Comparison of ENCODE assay signal across 8 cellular contexts in the genomic region with DNA sequence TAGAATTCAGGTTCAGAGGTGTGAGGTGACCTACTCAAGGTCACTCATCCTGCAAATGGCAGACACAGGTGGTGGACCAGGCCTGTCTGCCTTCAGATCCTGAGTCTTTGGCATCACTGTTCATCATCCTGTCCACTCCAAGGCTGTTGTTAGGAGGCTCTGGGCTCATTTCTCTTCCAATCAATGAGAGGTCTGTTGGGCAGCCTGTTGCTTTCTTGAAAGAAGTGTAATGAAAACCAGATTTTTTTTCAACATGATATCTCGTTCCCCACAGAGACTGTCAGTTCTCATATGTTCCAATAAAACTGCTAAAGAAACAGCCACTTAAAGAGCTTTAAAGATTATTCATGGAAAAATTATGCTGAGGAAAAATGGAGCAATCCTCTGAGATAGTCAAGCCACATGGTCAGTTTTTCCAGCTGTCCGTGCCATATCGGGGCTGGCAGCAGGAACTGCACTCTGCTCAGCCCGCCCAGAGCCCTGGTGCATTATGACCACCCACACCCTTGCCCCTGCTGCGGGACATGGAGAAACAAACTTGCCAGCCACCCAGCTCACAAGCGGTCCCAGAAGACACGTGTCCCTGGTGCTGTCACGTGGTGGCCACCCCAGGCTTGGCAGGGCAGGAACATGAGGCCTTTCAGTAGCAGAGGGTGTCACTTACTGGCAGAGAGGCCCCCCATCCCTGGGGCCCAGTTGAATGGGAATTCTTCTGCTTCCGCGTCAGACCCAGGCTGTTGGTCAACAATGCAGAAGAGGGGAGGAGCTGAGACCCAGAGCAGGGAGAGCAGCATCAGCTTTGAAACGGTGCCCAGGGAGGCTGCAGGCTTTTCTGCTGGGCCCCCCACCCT.
DNase-seq lines count a peak whose midpoint lies in the region; ATAC-seq and TF ChIP-seq lines count a peak whose summit lies in the region.

No MANE protein-coding gene starts in this region.

- TF ChIP-seq CTCF in fibroblast of mammary gland (conservative IDR thresholded peaks at IDR 0.05; ENCODE audit: control insufficient read depth, insufficient read depth, low read depth, low read length) (no peak), thoracic aorta (IDR thresholded peaks at IDR 0.05) (no peak)
- TF ChIP-seq CTCF in activated CD8-positive, alpha-beta T cell treated with anti-CD3 and anti-CD28 coated beads for 36 hours (IDR thresholded peaks at IDR 0.05): no peak

- H3K27me3 ChIP-seq in SJSA1 (replicated peaks) (no peaks in the 10 kb centered on the region), mucosa of rectum (ENCODE audit: control insufficient read depth in 2 of 2, insufficient read depth in 2 of 2, low read length in 2 of 2) (no peaks in the 10 kb centered on the region), thoracic aorta (replicated peaks; ENCODE audit: insufficient read depth) (no peaks in the 10 kb centered on the region)

- POLR2A ChIA-PET in activated CD8-positive, alpha-beta T cell treated with anti-CD3 and anti-CD28 coated beads for 36 hours (lab: Charles Lee): no interaction called here

- no peak overlapping the region for H3K4me3 ChIP-seq in SJSA1
- no peak overlapping the region for H3K4me3 ChIP-seq in fibroblast of mammary gland (ENCODE audit: control insufficient read depth, low read depth, low read length)
- H3K4me3 ChIP-seq in mucosa of rectum (ENCODE audit: low read length in 2 of 2): no peak overlapping the region
- H3K4me3 ChIP-seq in thoracic aorta: no peak overlapping the region

- peak; percentile 65 for ATAC-seq in thoracic aorta (ENCODE audit: insufficient number of reproducible peaks, low FRiP score, low read depth)
- no peak for ATAC-seq in activated CD8-positive, alpha-beta T cell treated with anti-CD3 and anti-CD28 coated beads for 36 hours

- H3K36me3 ChIP-seq in SJSA1 (no peaks in the 10 kb centered on the region), mucosa of rectum (ENCODE audit: control insufficient read depth in 2 of 2, insufficient read depth in 2 of 2, low read length in 2 of 2) (no peaks in the 10 kb centered on the region), thoracic aorta (no peaks in the 10 kb centered on the region)

- intact Hi-C loops in activated CD8-positive, alpha-beta T cell treated with anti-CD3 and anti-CD28 coated beads for 36 hours (cut with micrococcal nuclease): no loop called here

- CTCF ChIA-PET in activated CD8-positive, alpha-beta T cell treated with anti-CD3 and anti-CD28 coated beads for 36 hours (lab: Charles Lee): interaction anchor here (1.5 kb wide), 1 partner anchor 246 kb away, joined by 4 read pairs; no protein-coding TSS in a partner anchor

- peaks cover 2% of the 10 kb centered on the region for H3K36me3 Mint-ChIP-seq in activated CD8-positive, alpha-beta T cell treated with anti-CD3 and anti-CD28 coated beads for 36 hours (ENCODE audit: low read depth)

- DNase-seq in SJSA1 (ENCODE audit: low read depth in 1 of 2, low spot score in 2 of 2) (peak; percentile 92 to 93), fibroblast of mammary gland (ENCODE audit: low read depth) (peak; percentile 96), thoracic aorta (ENCODE audit: low spot score) (peak; percentile 88), COLO829 (ENCODE audit: low spot score) (no peak)
- DNase-seq in activated CD8-positive, alpha-beta T cell treated with anti-CD3 and anti-CD28 coated beads for 36 hours: no peak
- no peak for DNase-seq in effector CD4-positive, alpha-beta T cell
- DNase-seq in activated CD8-positive, alpha-beta memory T cell treated with anti-CD3 and anti-CD28 coated beads, Interleukin-2, amount 50 U/mL, for 4 hours: no peak

- H3K27ac ChIP-seq in SJSA1 (peak overlapping the region; percentile 83), mucosa of rectum (ENCODE audit: low read depth in 2 of 2, low read length in 2 of 2) (peak overlapping the region; percentile 73 to 84), thoracic aorta (peak overlapping the region; percentile 94 to 98)

- no peak overlapping the region for H3K27ac Mint-ChIP-seq in activated CD8-positive, alpha-beta T cell treated with anti-CD3 and anti-CD28 coated beads for 36 hours

- no peaks in the 10 kb centered on the region for H3K27me3 Mint-ChIP-seq in activated CD8-positive, alpha-beta T cell treated with anti-CD3 and anti-CD28 coated beads for 36 hours

- no peaks in the 10 kb centered on the region for H3K9me3 ChIP-seq in SJSA1 (replicated peaks)
- no peaks in the 10 kb centered on the region for H3K9me3 ChIP-seq in mucosa of rectum (ENCODE audit: control insufficient read depth in 2 of 2, low read length in 2 of 2)
- H3K9me3 ChIP-seq in thoracic aorta: no peaks in the 10 kb centered on the region

- peaks cover 34% of the 10 kb centered on the region for H3K4me1 ChIP-seq in SJSA1 (replicated peaks)
- peaks cover 5 to 7% of the 10 kb centered on the region in 2 donors for H3K4me1 ChIP-seq in mucosa of rectum (ENCODE audit: control insufficient read depth in 2 of 2, insufficient read depth in 2 of 2, low read length in 2 of 2)
- H3K4me1 ChIP-seq in thoracic aorta (ENCODE audit: control insufficient read depth in 1 of 2, low read depth in 2 of 2): peaks cover 18 to 47% of the 10 kb centered on the region in 2 donors

- H3K4me3 Mint-ChIP-seq in activated CD8-positive, alpha-beta T cell treated with anti-CD3 and anti-CD28 coated beads for 36 hours: no peak overlapping the region

- no peaks in the 10 kb centered on the region for H3K4me1 Mint-ChIP-seq in activated CD8-positive, alpha-beta T cell treated with anti-CD3 and anti-CD28 coated beads for 36 hours (ENCODE audit: low read depth)

- no peaks in the 10 kb centered on the region for H3K9me3 Mint-ChIP-seq in activated CD8-positive, alpha-beta T cell treated with anti-CD3 and anti-CD28 coated beads for 36 hours

- peak overlapping the region in 1 of 2 donors; percentile 29 for H3K9ac ChIP-seq in mucosa of rectum (ENCODE audit: low read depth in 1 of 2, low read length in 2 of 2)

Comparison
In these comparisons a context has a peak if more than half of its experiments do, and no peak if none do; other contexts are left out.
1. DNase-seq: peak in SJSA1 (2 of 2), fibroblast of mammary gland (single experiment) and thoracic aorta (single experiment); none in activated CD8-positive, alpha-beta T cell treated with anti-CD3 and anti-CD28 coated beads for 36 hours (single experiment), effector CD4-positive, alpha-beta T cell (single experiment), activated CD8-positive, alpha-beta memory T cell treated with anti-CD3 and anti-CD28 coated beads, Interleukin-2, amount 50 U/mL, for 4 hours (single experiment) and COLO829 (single experiment).
2. Peak in every context shown above with its lines, with median percentiles within 50 percentile points of each other: H3K27ac ChIP-seq.